14 cellular contexts compared by ENCODE assay signal in genomic region chr10:92712016-92712889, GRCh38. TPM values are rescaled to one million over a fixed set of nuclear protein-coding genes. Genes with fewer than 3 reads are reported as not detected.
DNase-seq lines count a peak whose midpoint lies in the region; ATAC-seq and TF ChIP-seq lines count a peak whose summit lies in the region.
"Had no signal": no experiment of that assay in that cellular context is flagged by ENCODE, and none has a peak within 500 bp of the region (broad histone marks: within the 10 kb centered on the region; RNA-seq: fewer than 3 reads in every experiment).

No MANE protein-coding gene starts in this region.

- H3K4me1 ChIP-seq in CD4-positive, CD25-positive, alpha-beta regulatory T cell (ENCODE audit: control insufficient read depth, insufficient read depth, low read length, poor library complexity, severe bottlenecking): no peaks in the 10 kb centered on the region
- no peaks in the 10 kb centered on the region for H3K4me1 ChIP-seq in esophagus muscularis mucosa
- H3K4me1 ChIP-seq: stomach had no signal

- H3K27me3 ChIP-seq in CD4-positive, CD25-positive, alpha-beta regulatory T cell (ENCODE audit: control insufficient read depth, insufficient read depth, low read length): no peaks in the 10 kb centered on the region
- peaks cover 0 to 8% (median 0%) of the 10 kb centered on the region in 4 donors for H3K27me3 ChIP-seq in esophagus muscularis mucosa
- H3K27me3 ChIP-seq: stomach had no signal

- POLR2A ChIA-PET in HEK293T (lab: Yijun Ruan, JAX): no interaction called here

- no peak for TF ChIP-seq EP300 in esophagus muscularis mucosa (IDR thresholded peaks at IDR 0.05)

- peak in 2 of 3 donors; percentile 14 to 35 for DNase-seq in CD4-positive, CD25-positive, alpha-beta regulatory T cell
- no peak for DNase-seq in HEK293T (ENCODE audit: extremely low spot score)
- peak; percentile 70 to 95 for DNase-seq in NOMO-1 (lab: John Stamatoyannopoulos, UW; ENCODE audit: unreplicated experiment in 2 of 2)
- peak; percentile 64 for DNase-seq in esophagus muscularis mucosa (ENCODE audit: extremely low spot score)
- DNase-seq in nucleus accumbens (lab: John Stamatoyannopoulos, UW): no peak
- no peak for DNase-seq in iPS-NIHi7 (ENCODE audit: extremely low spot score)
- DNase-seq in NCI-H1694 treated with DMSO at 0.1 percent for 48 hours (lab: John Stamatoyannopoulos, UW): no peak
- DNase-seq: activated CD4-positive, alpha-beta T cell treated with anti-CD3 and anti-CD28 coated beads for 36 hours; DMS 273 treated with DMSO at 0.1 percent for 48 hours; NCI-H2171; stimulated activated CD4-positive, alpha-beta T cell treated with anti-CD3 and anti-CD28 coated beads, Interleukin-4, amount 100 ng/mL, for 1 hour; stomach had no signal

- no peaks in the 10 kb centered on the region for H3K36me3 ChIP-seq in CD4-positive, CD25-positive, alpha-beta regulatory T cell (ENCODE audit: control insufficient read depth, insufficient read depth, low read length)
- no peaks in the 10 kb centered on the region for H3K36me3 ChIP-seq in esophagus muscularis mucosa
- H3K36me3 ChIP-seq: stomach had no signal

- peaks cover 0 to 4% (median 0%) of the 10 kb centered on the region in 7 donors for H3K9me3 Mint-ChIP-seq in CD4-positive, CD25-positive, alpha-beta regulatory T cell
- H3K9me3 Mint-ChIP-seq: activated T-helper 17 cell treated with anti-CD3 and anti-CD28 coated beads, Interleukin-2, amount 50 U/mL, for 72 hours had no signal

- H3K36me3 Mint-ChIP-seq in CD4-positive, CD25-positive, alpha-beta regulatory T cell: no peaks in the 10 kb centered on the region

- 76% methylated on average over 10 of the region's 10 CpGs for whole genome bisulfite sequencing in esophagus muscularis mucosa

- peaks cover 44% of the 10 kb centered on the region for H3K27me3 Mint-ChIP-seq in CD4-positive, CD25-positive, alpha-beta regulatory T cell

- intact Hi-C loops in esophagus muscularis mucosa (cut with DNase I): no loop called here

- ATAC-seq in CD4-positive, CD25-positive, alpha-beta regulatory T cell (ENCODE audit: low read depth in 2 of 2): no peak
- no peak for ATAC-seq in HG03045 (IDR thresholded peaks at IDR 0.05; ENCODE audit: unreplicated experiment)
- ATAC-seq: activated CD4-positive, alpha-beta T cell treated with anti-CD3 and anti-CD28 coated beads for 36 hours; activated T-helper 17 cell treated with anti-CD3 and anti-CD28 coated beads, Interleukin-2, amount 50 U/mL, for 72 hours had no signal

- no peak for TF ChIP-seq POLR2A in esophagus muscularis mucosa (IDR thresholded peaks at IDR 0.05; ENCODE audit: low read depth)

- TF ChIP-seq CTCF in esophagus muscularis mucosa (IDR thresholded peaks at IDR 0.05): no peak

- peaks cover 0 to 15% (median 9%) of the 10 kb centered on the region in 4 donors for H3K4me1 Mint-ChIP-seq in CD4-positive, CD25-positive, alpha-beta regulatory T cell
- H3K4me1 Mint-ChIP-seq: activated CD4-positive, alpha-beta T cell treated with anti-CD3 and anti-CD28 coated beads for 36 hours; activated T-helper 17 cell treated with anti-CD3 and anti-CD28 coated beads, Interleukin-2, amount 50 U/mL, for 72 hours had no signal

- H3K27ac Mint-ChIP-seq in CD4-positive, CD25-positive, alpha-beta regulatory T cell: peak overlapping the region in 2 of 3 donors; percentile 27 to 34
- H3K27ac Mint-ChIP-seq: activated CD4-positive, alpha-beta T cell treated with anti-CD3 and anti-CD28 coated beads for 36 hours; activated T-helper 17 cell treated with anti-CD3 and anti-CD28 coated beads, Interleukin-2, amount 50 U/mL, for 72 hours had no signal

- CTCF ChIA-PET in HEK293T (lab: Yijun Ruan, JAX): interaction anchor here (1.4 kb wide), 1 partner anchor 10 kb away, joined by 3 read pairs; no protein-coding TSS in a partner anchor

- H3K4me3 Mint-ChIP-seq in CD4-positive, CD25-positive, alpha-beta regulatory T cell: peak overlapping the region in 1 of 4 donors; percentile 13
- H3K4me3 Mint-ChIP-seq: activated CD4-positive, alpha-beta T cell treated with anti-CD3 and anti-CD28 coated beads for 36 hours; activated T-helper 17 cell treated with anti-CD3 and anti-CD28 coated beads, Interleukin-2, amount 50 U/mL, for 72 hours had no signal

- no peak overlapping the region for H3K27ac ChIP-seq in CD4-positive, CD25-positive, alpha-beta regulatory T cell (ENCODE audit: insufficient read depth, low read length, poor library complexity, severe bottlenecking)
- H3K27ac ChIP-seq in esophagus muscularis mucosa (replicated peaks in 1 of 4): no peak overlapping the region
- H3K27ac ChIP-seq: stomach had no signal

- no peaks in the 10 kb centered on the region for H3K9me3 ChIP-seq in CD4-positive, CD25-positive, alpha-beta regulatory T cell (ENCODE audit: control insufficient read depth in 2 of 2, low read length in 2 of 2)
- H3K9me3 ChIP-seq in esophagus muscularis mucosa: no peaks in the 10 kb centered on the region
- H3K9me3 ChIP-seq: stomach had no signal

- no peak overlapping the region for H3K4me3 ChIP-seq in CD4-positive, CD25-positive, alpha-beta regulatory T cell (ENCODE audit: low read depth, low read length)
- no peak overlapping the region for H3K4me3 ChIP-seq in esophagus muscularis mucosa
- H3K4me3 ChIP-seq: stomach had no signal

TF ChIP-seq in HEK293T, 16 proteins besides CTCF, POLR2A, EP300 and RAD21:
- TF ChIP-seq PKNOX1 (IDR thresholded peaks at IDR 0.05) (peak; percentile 47; the same call in 1 of the 2 replicates), TARDBP (IDR thresholded peaks at IDR 0.05) (no peak), ARNT (IDR thresholded peaks at IDR 0.05) (no peak), CTBP1 (IDR thresholded peaks at IDR 0.05; ENCODE audit: borderline replicate concordance) (no peak), FOXA1 (IDR thresholded peaks at IDR 0.05) (peak; percentile 45; the same call in 1 of the 2 replicates), SUZ12 (IDR thresholded peaks at IDR 0.05) (no peak), BHLHE40 (IDR thresholded peaks at IDR 0.05; ENCODE audit: borderline replicate concordance) (no peak), FOXK2 (IDR thresholded peaks at IDR 0.05) (no peak), ELF4 (IDR thresholded peaks at IDR 0.05) (no peak), FOXM1 (IDR thresholded peaks at IDR 0.05; ENCODE audit: borderline replicate concordance) (no peak), HDGF (IDR thresholded peaks at IDR 0.05; ENCODE audit: borderline replicate concordance) (no peak)

RNA-seq across cellular contexts. Expression of gene HHEX, which starts 22.5 kb away (rescaled TPM):
- 1.2 TPM for total RNA-seq in CD4-positive, CD25-positive, alpha-beta regulatory T cell
- under 1 TPM in 3 of 4 donors, not detected in 1; 0.19 to 0.71 (median 0.22) TPM for polyA plus RNA-seq in CD4-positive, CD25-positive, alpha-beta regulatory T cell
- 1 to 10 TPM; 4.6 to 8.6 (median 8.3) TPM for total RNA-seq in esophagus muscularis mucosa

Comparison
In these comparisons a context has a peak if more than half of its experiments do, and no peak if none do; other contexts are left out.
1. DNase-seq: peak in CD4-positive, CD25-positive, alpha-beta regulatory T cell (2 of 3), NOMO-1 (2 of 2) and esophagus muscularis mucosa (single experiment); none in HEK293T (single experiment), nucleus accumbens (0 of 56), iPS-NIHi7 (single experiment) and NCI-H1694 treated with DMSO at 0.1 percent for 48 hours (single experiment).